9 cellular contexts compared by ENCODE assay signal in genomic region chr17:2266045-2266864, GRCh38. TPM values are rescaled to one million over a fixed set of nuclear protein-coding genes. Genes with fewer than 3 reads are reported as not detected.
DNase-seq lines count a peak whose midpoint lies in the region; ATAC-seq, FAIRE-seq and TF ChIP-seq lines count a peak whose summit lies in the region.
"Had no signal": no experiment of that assay in that cellular context is flagged by ENCODE, and none has a peak within 500 bp of the region (broad histone marks: within the 10 kb centered on the region; RNA-seq: fewer than 3 reads in every experiment).

No MANE protein-coding gene starts in this region.

- no peak for FAIRE-seq in frontal cortex (lab: Jason Lieb, UNC)
- FAIRE-seq: endometrium had no signal

- CTCF ChIA-PET in GM10248 (lab: Yijun Ruan, JAX), result interaction anchor here (1.1 to 7.6 kb wide), 6 partner anchors 9 to 210 kb away, joined by 3 to 70 read pairs (median 17); partner anchors contain the start of gene HIC1

- POLR2A ChIA-PET in GM10248 (lab: Yijun Ruan, JAX), result interaction anchor here (1.1 to 1.2 kb wide), 2 partner anchors 30 to 179 kb away, joined by 3 read pairs; no protein-coding TSS in a partner anchor

- TF ChIP-seq CTCF in GM10248 (IDR thresholded peaks at IDR 0.05; ENCODE audit: control extremely low read depth, extremely low read depth, low read depth, missing control alignments), result no peak

- ATAC-seq in GM21825 (IDR thresholded peaks at IDR 0.05; ENCODE audit: unreplicated experiment), result peak; percentile 64

- DNase-seq in GM10248 (ENCODE audit: extremely low spot score), result peak; percentile 55
- peak; percentile 51 to 95 (median 75) for DNase-seq in T-helper 1 cell
- DNase-seq in activated naive CD8-positive, alpha-beta T cell treated with anti-CD3 and anti-CD28 coated beads, Interleukin-2, amount 50 U/mL, for 16 hours (ENCODE audit: low read depth, low spot score), result peak; percentile 78
- peak; percentile 72 to 83 (median 80) for DNase-seq in stimulated activated CD4-positive, alpha-beta T cell treated with anti-CD3 and anti-CD28 coated beads, TNF-alpha, amount 100 ng/mL, for 24 hours (ENCODE audit: low read depth in 3 of 3)
- no peak for DNase-seq in kidney glomerular epithelial cell (lab: John Stamatoyannopoulos, UW)
- DNase-seq in NCI-H524 (lab: John Stamatoyannopoulos, UW), result no peak
- no peak for DNase-seq in frontal cortex (ENCODE audit: low spot score in 2 of 2)

RNA-seq across cellular contexts. Expression of gene SMG6, which starts 37.3 kb away (rescaled TPM):
- 17.5 TPM for total RNA-seq in frontal cortex

RNA-seq across cellular contexts. Expression of gene SRR, which starts 37.5 kb away (rescaled TPM):
- total RNA-seq in frontal cortex, result 55.4 TPM

Comparison
In these comparisons a context has a peak if more than half of its experiments do, and no peak if none do; other contexts are left out.
1. DNase-seq: peak in GM10248 (single experiment), T-helper 1 cell (5 of 5), activated naive CD8-positive, alpha-beta T cell treated with anti-CD3 and anti-CD28 coated beads, Interleukin-2, amount 50 U/mL, for 16 hours (single experiment) and stimulated activated CD4-positive, alpha-beta T cell treated with anti-CD3 and anti-CD28 coated beads, TNF-alpha, amount 100 ng/mL, for 24 hours (3 of 3); none in kidney glomerular epithelial cell (single experiment), NCI-H524 (0 of 2) and frontal cortex (0 of 2).